Comparison of ENCODE assay signal across 7 cellular contexts in genomic region chr15:40104865-40105516, GRCh38.
A peak's percentile ranks its signal among the peaks of the same experiment; 100 is the strongest.
DNase-seq lines count a peak whose midpoint lies in the region; ATAC-seq and TF ChIP-seq lines count a peak whose summit lies in the region.

No MANE protein-coding gene starts in this region.

- TF ChIP-seq CTCF in OCI-LY3 (IDR thresholded peaks at IDR 0.05; ENCODE audit: low read depth, low read length): peak; percentile 87

- H3K9ac ChIP-seq in OCI-LY3 (ENCODE audit: low read length): peak overlapping the region; percentile 98
- peak overlapping the region; percentile 61 for H3K9ac ChIP-seq in mucosa of stomach (ENCODE audit: low read length)

- peak; percentile 77 for TF ChIP-seq RAD21 in Ishikawa (IDR thresholded peaks at IDR 0.05; ENCODE audit: low read depth)

- H3K36me3 ChIP-seq in OCI-LY3 (replicated peaks; ENCODE audit: low read depth, low read length) (peaks cover 45% of the 10 kb centered on the region), mucosa of stomach (ENCODE audit: control insufficient read depth, insufficient read depth, low read length) (peaks cover 4% of the 10 kb centered on the region)

- H3K4me3 ChIP-seq in OCI-LY3 (ENCODE audit: low read length) (peak overlapping the region; percentile 86), mucosa of stomach (ENCODE audit: low read length) (no peak overlapping the region)

- DNase-seq in activated T-cell treated with anti-CD3 and anti-CD28 coated beads for 4 hours: peak; percentile 76
- peak; percentile 85 to 91 for DNase-seq in erythroblast (lab: John Stamatoyannopoulos, UW)
- peak; percentile 42 to 61 for DNase-seq in stimulated activated CD8-positive, alpha-beta memory T cell treated with anti-CD3 and anti-CD28 coated beads, Interleukin-4, amount 100 ng/mL, for 4 hours (ENCODE audit: low read depth in 2 of 2, low spot score in 1 of 2)

- H3K9me3 ChIP-seq in OCI-LY3 (ENCODE audit: insufficient read depth, low read length) (no peaks in the 10 kb centered on the region), mucosa of stomach (ENCODE audit: control insufficient read depth, low read length) (no peaks in the 10 kb centered on the region)

- peaks cover 71% of the 10 kb centered on the region for H3K79me2 ChIP-seq in OCI-LY3 (ENCODE audit: low read length)

- H3K4me2 ChIP-seq in OCI-LY3 (ENCODE audit: low read length): peak overlapping the region; percentile 98

- H3K27ac ChIP-seq in OCI-LY3 (ENCODE audit: low read length): peak overlapping the region; percentile 99

- H3K27me3 ChIP-seq in OCI-LY3 (ENCODE audit: low read depth, low read length): no peaks in the 10 kb centered on the region
- H3K27me3 ChIP-seq in mucosa of stomach (ENCODE audit: control insufficient read depth, insufficient read depth, low read length): no peaks in the 10 kb centered on the region

- H3K4me1 ChIP-seq in OCI-LY3 (ENCODE audit: low read length) (peaks cover 81% of the 10 kb centered on the region), mucosa of stomach (ENCODE audit: control insufficient read depth, insufficient read depth, low read length) (peaks cover 87% of the 10 kb centered on the region)

- no peak for TF ChIP-seq EP300 in Ishikawa (IDR thresholded peaks at IDR 0.05; ENCODE audit: borderline replicate concordance)

- H2AFZ ChIP-seq in OCI-LY3 (ENCODE audit: low read depth, low read length): no peak overlapping the region

- peak; percentile 25 for ATAC-seq in GM18498 (IDR thresholded peaks at IDR 0.05; ENCODE audit: unreplicated experiment)

- no peak for TF ChIP-seq POLR2A in erythroblast (IDR thresholded peaks at IDR 0.05; ENCODE audit: low read length)

- H4K20me1 ChIP-seq in OCI-LY3 (ENCODE audit: insufficient read depth, low read length): no peaks in the 10 kb centered on the region

TF ChIP-seq in Ishikawa, 13 proteins besides CTCF, POLR2A, EP300 and RAD21:
- TF ChIP-seq TCF12 (IDR thresholded peaks at IDR 0.05; ENCODE audit: low read depth) (0 out of 2 replicates have a peak, but pooled peaks have one; percentile 36), FOXM1 (IDR thresholded peaks at IDR 0.05; ENCODE audit: borderline replicate concordance, low read depth) (no peak), YY1 (IDR thresholded peaks at IDR 0.05; ENCODE audit: low read depth) (0 out of 2 replicates have a peak, but pooled peaks have one; percentile 4), TAF1 (IDR thresholded peaks at IDR 0.05; ENCODE audit: low read depth) (no peak), ZBTB7A (IDR thresholded peaks at IDR 0.05; ENCODE audit: low read depth) (0 out of 2 replicates have a peak, but pooled peaks have one; percentile 32), CEBPB (IDR thresholded peaks at IDR 0.05) (no peak), EGR1 (IDR thresholded peaks at IDR 0.05) (no peak), USF1 (IDR thresholded peaks at IDR 0.05) (no peak), NFIC (IDR thresholded peaks at IDR 0.05) (peak; percentile 49)
- TF ChIP-seq, protein P1, sequence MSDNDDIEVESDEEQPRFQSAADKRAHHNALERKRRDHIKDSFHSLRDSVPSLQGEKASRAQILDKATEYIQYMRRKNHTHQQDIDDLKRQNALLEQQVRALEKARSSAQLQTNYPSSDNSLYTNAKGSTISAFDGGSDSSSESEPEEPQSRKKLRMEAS (IDR thresholded peaks at IDR 0.05): peak; percentile 86; the same call in 1 of the 2 replicates
